ENCODE assay signal across 30 cellular contexts in the genomic region with DNA sequence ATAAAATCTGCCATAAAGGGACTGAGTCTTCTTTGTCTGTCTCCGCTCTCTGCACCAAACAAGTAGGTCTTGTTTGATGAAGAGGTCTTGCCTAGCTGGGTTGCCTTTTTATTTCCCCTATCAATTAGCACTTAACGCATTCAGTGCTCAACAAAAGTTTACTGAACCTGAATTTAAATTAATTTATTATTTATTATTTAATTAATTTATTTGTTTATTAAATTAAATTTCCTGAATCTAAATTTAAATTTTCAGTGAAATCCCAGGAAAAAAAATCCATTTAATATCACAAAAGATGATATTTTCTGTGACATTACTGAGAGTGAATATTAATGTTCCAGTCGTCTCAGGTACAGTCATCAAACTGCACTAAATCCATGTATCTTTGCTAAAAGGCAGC.
"Had no signal": no experiment of that assay in that cellular context is flagged by ENCODE, and none has a peak within 500 bp of the region (broad histone marks: within the 10 kb centered on the region; RNA-seq: fewer than 3 reads in every experiment).

No MANE protein-coding gene starts in this region.

- H3K27ac ChIP-seq: ascending aorta, cardiac muscle cell, VCaP had no signal

- H3K9me3 ChIP-seq: ascending aorta had no signal

- ATAC-seq: activated CD4-positive, alpha-beta T cell treated with anti-CD3 and anti-CD28 coated beads for 36 hours; activated CD4-positive, CD25-positive, alpha-beta regulatory T cell treated with anti-CD3 and anti-CD28 coated beads, Interleukin-2, amount 50 U/mL, for 24 hours; activated CD8-positive, alpha-beta memory T cell treated with anti-CD3 and anti-CD28 coated beads, Interleukin-2, amount 10 ng/mL, durations not matched to agents 7 days and 5 days; activated CD8-positive, alpha-beta T cell treated with anti-CD3 and anti-CD28 coated beads, Interleukin-2, amount 10 ng/mL, durations not matched to agents 7 days and 5 days; activated naive CD8-positive, alpha-beta T cell treated with anti-CD3 and anti-CD28 coated beads, Interleukin-2, amount 50 U/mL, for 24 hours had no signal

- H3K4me3 ChIP-seq: ascending aorta, cardiac muscle cell had no signal

- DNase-seq: activated CD4-positive, alpha-beta memory T cell treated with anti-CD3 and anti-CD28 coated beads, Interleukin-2, amount 10 ng/mL, durations not matched to agents 7 days and 5 days; activated CD4-positive, alpha-beta T cell treated with anti-CD3 and anti-CD28 coated beads for 1 hour; activated CD4-positive, alpha-beta T cell treated with anti-CD3 and anti-CD28 coated beads for 36 hours; activated CD4-positive, alpha-beta T cell treated with anti-CD3 and anti-CD28 coated beads for 48 hours; activated CD4-positive, alpha-beta T cell treated with anti-CD3 and anti-CD28 coated beads, Interleukin-2, amount 10 ng/mL, durations not matched to agents 7 days and 5 days; activated CD4-positive, alpha-beta T cell treated with anti-CD3 and anti-CD28 coated beads, Interleukin-2, amount 50 U/mL, for 48 hours; activated CD4-positive, CD25-positive, alpha-beta regulatory T cell; activated CD8-positive, alpha-beta memory T cell treated with anti-CD3 and anti-CD28 coated beads for 24 hours; activated CD8-positive, alpha-beta memory T cell treated with anti-CD3 and anti-CD28 coated beads, Interleukin-2, amount 10 ng/mL, durations not matched to agents 7 days and 5 days; activated CD8-positive, alpha-beta memory T cell treated with anti-CD3 and anti-CD28 coated beads, Interleukin-2, amount 50 U/mL, for 48 hours; activated CD8-positive, alpha-beta T cell treated with anti-CD3 and anti-CD28 coated beads, Interleukin-2, amount 10 ng/mL, durations not matched to agents 7 days and 5 days; activated effector memory CD4-positive, alpha-beta T cell treated with Interleukin-2 at 50 U/mL for 16 hours; activated gamma-delta T cell; activated naive CD4-positive, alpha-beta T cell treated with anti-CD3 and anti-CD28 coated beads, Interleukin-2, amount 10 ng/mL, durations not matched to agents 7 days and 5 days; activated naive CD4-positive, alpha-beta T cell treated with Interleukin-2 at 50 U/mL for 16 hours; activated naive CD8-positive, alpha-beta T cell treated with anti-CD3 and anti-CD28 coated beads, Interleukin-2, amount 10 ng/mL, durations not matched to agents 7 days and 5 days; activated naive CD8-positive, alpha-beta T cell treated with anti-CD3 and anti-CD28 coated beads, Interleukin-2, amount 50 U/mL, for 24 hours; activated T-cell treated with anti-CD3 and anti-CD28 coated beads, Interleukin-2, amount 50 U/mL, for 24 hours; activated T-cell treated with anti-CD3 and anti-CD28 coated beads, Interleukin-2, amount 50 U/mL, for 48 hours; amygdala; anterior cingulate cortex; caudate nucleus; cerebellar nuclear complex; T-helper 1 cell; T-helper 2 cell; T-helper 9 cell had no signal

- H3K36me3 ChIP-seq: ascending aorta, cardiac muscle cell had no signal

- H3K27me3 ChIP-seq: ascending aorta, cardiac muscle cell had no signal
